ENCODE assay signal across 11 cellular contexts in genomic region chr22:43861529-43861928, GRCh38.
DNase-seq lines count a peak whose midpoint lies in the region; ATAC-seq and TF ChIP-seq lines count a peak whose summit lies in the region.
"Had no signal": no experiment of that assay in that cellular context is flagged by ENCODE, and none has a peak within 500 bp of the region (broad histone marks: within the 10 kb centered on the region; RNA-seq: fewer than 3 reads in every experiment).

No MANE protein-coding gene starts in this region.

- peak overlapping the region; percentile 51 for H3K4me3 Mint-ChIP-seq in activated naive CD8-positive, alpha-beta T cell

- CTCF ChIA-PET in HEK293T (lab: Yijun Ruan, JAX), result interaction anchor here (1.4 to 1.6 kb wide), 2 partner anchors 22 to 23 kb away, joined by 3 to 10 read pairs; no protein-coding TSS in a partner anchor

- H3K4me1 Mint-ChIP-seq in activated naive CD8-positive, alpha-beta T cell (ENCODE audit: low read depth), result peaks cover 4% of the 10 kb centered on the region

- peak overlapping the region; percentile 8 for H3K27ac Mint-ChIP-seq in activated naive CD8-positive, alpha-beta T cell

- peaks cover 46% of the 10 kb centered on the region for H3K27me3 Mint-ChIP-seq in activated naive CD8-positive, alpha-beta T cell

- peak; percentile 45 for DNase-seq in activated effector memory CD4-positive, alpha-beta T cell treated with anti-CD3 and anti-CD28 coated beads, Interleukin-2, amount 50 U/mL, for 16 hours
- DNase-seq in activated effector memory CD4-positive, alpha-beta T cell treated with Interleukin-2 at 50 U/mL for 16 hours, result no peak
- DNase-seq in skeletal muscle cell (ENCODE audit: low read depth) (no peak), HEK293T (ENCODE audit: extremely low spot score) (no peak), DMS79 (lab: John Stamatoyannopoulos, UW) (no peak)
- DNase-seq: heart right ventricle had no signal

- no peaks in the 10 kb centered on the region for H3K36me3 Mint-ChIP-seq in activated naive CD8-positive, alpha-beta T cell

- no peaks in the 10 kb centered on the region for H3K9me3 Mint-ChIP-seq in activated naive CD8-positive, alpha-beta T cell (ENCODE audit: low read depth)

- ATAC-seq in GM18502 (IDR thresholded peaks at IDR 0.05; ENCODE audit: poor library complexity, unreplicated experiment), result no peak
- ATAC-seq: heart right ventricle, psoas muscle had no signal

- POLR2A ChIA-PET in HEK293T (lab: Yijun Ruan, JAX), result interaction anchor here (1.0 kb wide), 1 partner anchor 49 kb away, joined by 3 read pairs; the partner anchor contains the start of gene EFCAB6

- H3K4me3 ChIP-seq in iPS-11a (ENCODE audit: low read depth, low read length) (peak overlapping the region; percentile 60), skeletal muscle cell (ENCODE audit: low read depth, low read length) (peak overlapping the region; percentile 62)
- H3K4me3 ChIP-seq: BLaER1 had no signal

TF ChIP-seq in HEK293T, 16 proteins besides CTCF, POLR2A, EP300 and RAD21:
- TF ChIP-seq FOXK2 (IDR thresholded peaks at IDR 0.05) (no peak), ARNT (IDR thresholded peaks at IDR 0.05) (no peak), L3MBTL2 (conservative IDR thresholded peaks at IDR 0.05) (no peak), ZNF384 (IDR thresholded peaks at IDR 0.05) (no peak), HDGF (IDR thresholded peaks at IDR 0.05; ENCODE audit: borderline replicate concordance) (no peak), SP1 (IDR thresholded peaks at IDR 0.05) (no peak), LEF1 (IDR thresholded peaks at IDR 0.05; ENCODE audit: borderline replicate concordance) (no peak), BHLHE40 (IDR thresholded peaks at IDR 0.05; ENCODE audit: borderline replicate concordance) (no peak), CTBP1 (IDR thresholded peaks at IDR 0.05; ENCODE audit: borderline replicate concordance) (no peak), NFRKB (IDR thresholded peaks at IDR 0.05) (no peak), SUZ12 (IDR thresholded peaks at IDR 0.05) (no peak), FOXM1 (IDR thresholded peaks at IDR 0.05; ENCODE audit: borderline replicate concordance) (no peak), TARDBP (IDR thresholded peaks at IDR 0.05) (no peak)
- TF ChIP-seq, protein P1, sequence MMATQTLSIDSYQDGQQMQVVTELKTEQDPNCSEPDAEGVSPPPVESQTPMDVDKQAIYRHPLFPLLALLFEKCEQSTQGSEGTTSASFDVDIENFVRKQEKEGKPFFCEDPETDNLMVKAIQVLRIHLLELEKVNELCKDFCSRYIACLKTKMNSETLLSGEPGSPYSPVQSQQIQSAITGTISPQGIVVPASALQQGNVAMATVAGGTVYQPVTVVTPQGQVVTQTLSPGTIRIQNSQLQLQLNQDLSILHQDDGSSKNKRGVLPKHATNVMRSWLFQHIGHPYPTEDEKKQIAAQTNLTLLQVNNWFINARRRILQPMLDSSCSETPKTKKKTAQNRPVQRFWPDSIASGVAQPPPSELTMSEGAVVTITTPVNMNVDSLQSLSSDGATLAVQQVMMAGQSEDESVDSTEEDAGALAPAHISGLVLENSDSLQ (IDR thresholded peaks at IDR 0.05), result no peak
